1 cellular context compared by ENCODE assay signal in the genomic region with DNA sequence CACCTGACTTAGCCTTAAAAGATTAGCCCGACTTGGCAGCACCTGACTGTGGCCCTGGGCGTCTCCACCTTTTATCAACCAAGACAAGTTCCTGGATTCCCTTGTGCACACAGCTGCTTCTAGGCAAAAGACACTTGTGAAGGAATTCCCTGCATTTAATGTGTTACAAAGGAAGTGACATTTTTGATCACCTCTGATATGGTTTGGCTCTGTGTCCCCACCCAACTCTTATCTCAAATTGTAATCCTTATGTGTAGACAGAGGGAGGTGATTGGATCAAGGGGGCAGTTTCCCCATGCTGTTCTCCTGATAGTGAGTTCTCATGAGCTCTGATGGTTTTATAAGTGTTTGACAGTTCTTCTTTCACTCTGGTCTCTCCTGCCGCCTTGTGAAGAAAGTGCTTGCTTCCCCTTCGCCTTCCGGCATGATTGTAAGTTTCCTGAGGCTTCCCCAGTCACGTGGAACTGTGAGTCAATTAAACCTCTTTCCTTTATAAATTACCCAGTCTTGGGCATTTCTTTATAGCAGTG.
TF ChIP-seq lines count a peak whose summit lies in the region.

No MANE protein-coding gene starts in this region.

TF ChIP-seq in K562, 482 proteins besides CTCF, POLR2A, EP300 and RAD21 (continued from another document and continues in another):
- TF ChIP-seq, protein P1, sequence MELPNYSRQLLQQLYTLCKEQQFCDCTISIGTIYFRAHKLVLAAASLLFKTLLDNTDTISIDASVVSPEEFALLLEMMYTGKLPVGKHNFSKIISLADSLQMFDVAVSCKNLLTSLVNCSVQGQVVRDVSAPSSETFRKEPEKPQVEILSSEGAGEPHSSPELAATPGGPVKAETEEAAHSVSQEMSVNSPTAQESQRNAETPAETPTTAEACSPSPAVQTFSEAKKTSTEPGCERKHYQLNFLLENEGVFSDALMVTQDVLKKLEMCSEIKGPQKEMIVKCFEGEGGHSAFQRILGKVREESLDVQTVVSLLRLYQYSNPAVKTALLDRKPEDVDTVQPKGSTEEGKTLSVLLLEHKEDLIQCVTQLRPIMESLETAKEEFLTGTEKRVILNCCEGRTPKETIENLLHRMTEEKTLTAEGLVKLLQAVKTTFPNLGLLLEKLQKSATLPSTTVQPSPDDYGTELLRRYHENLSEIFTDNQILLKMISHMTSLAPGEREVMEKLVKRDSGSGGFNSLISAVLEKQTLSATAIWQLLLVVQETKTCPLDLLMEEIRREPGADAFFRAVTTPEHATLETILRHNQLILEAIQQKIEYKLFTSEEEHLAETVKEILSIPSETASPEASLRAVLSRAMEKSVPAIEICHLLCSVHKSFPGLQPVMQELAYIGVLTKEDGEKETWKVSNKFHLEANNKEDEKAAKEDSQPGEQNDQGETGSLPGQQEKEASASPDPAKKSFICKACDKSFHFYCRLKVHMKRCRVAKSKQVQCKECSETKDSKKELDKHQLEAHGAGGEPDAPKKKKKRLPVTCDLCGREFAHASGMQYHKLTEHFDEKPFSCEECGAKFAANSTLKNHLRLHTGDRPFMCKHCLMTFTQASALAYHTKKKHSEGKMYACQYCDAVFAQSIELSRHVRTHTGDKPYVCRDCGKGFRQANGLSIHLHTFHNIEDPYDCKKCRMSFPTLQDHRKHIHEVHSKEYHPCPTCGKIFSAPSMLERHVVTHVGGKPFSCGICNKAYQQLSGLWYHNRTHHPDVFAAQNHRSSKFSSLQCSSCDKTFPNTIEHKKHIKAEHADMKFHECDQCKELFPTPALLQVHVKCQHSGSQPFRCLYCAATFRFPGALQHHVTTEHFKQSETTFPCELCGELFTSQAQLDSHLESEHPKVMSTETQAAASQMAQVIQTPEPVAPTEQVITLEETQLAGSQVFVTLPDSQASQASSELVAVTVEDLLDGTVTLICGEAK (IDR thresholded peaks at IDR 0.05): 0 out of 2 replicates have a peak, but pooled peaks have one; percentile 9
- TF ChIP-seq, protein P1 (CRISPR knock-in tag; IDR thresholded peaks at IDR 0.05): no peak
- no peak for TF ChIP-seq PRPF4 (IDR thresholded peaks at IDR 0.05; ENCODE audit: insufficient read depth, low read depth, low read length, poor library complexity, severe bottlenecking)
- no peak for TF ChIP-seq DDX20 (tag; IDR thresholded peaks at IDR 0.05; ENCODE audit: low read depth)
- TF ChIP-seq STAT5A (IDR thresholded peaks at IDR 0.05; ENCODE audit: borderline replicate concordance, low read length): no peak
- TF ChIP-seq ZNF583 (CRISPR knock-in tag; IDR thresholded peaks at IDR 0.05): 0 out of 2 replicates have a peak, but pooled peaks have one; percentile 25
- TF ChIP-seq ZNF165 (CRISPR knock-in tag; IDR thresholded peaks at IDR 0.05; ENCODE audit: borderline replicate concordance): no peak
- TF ChIP-seq, protein P2, sequence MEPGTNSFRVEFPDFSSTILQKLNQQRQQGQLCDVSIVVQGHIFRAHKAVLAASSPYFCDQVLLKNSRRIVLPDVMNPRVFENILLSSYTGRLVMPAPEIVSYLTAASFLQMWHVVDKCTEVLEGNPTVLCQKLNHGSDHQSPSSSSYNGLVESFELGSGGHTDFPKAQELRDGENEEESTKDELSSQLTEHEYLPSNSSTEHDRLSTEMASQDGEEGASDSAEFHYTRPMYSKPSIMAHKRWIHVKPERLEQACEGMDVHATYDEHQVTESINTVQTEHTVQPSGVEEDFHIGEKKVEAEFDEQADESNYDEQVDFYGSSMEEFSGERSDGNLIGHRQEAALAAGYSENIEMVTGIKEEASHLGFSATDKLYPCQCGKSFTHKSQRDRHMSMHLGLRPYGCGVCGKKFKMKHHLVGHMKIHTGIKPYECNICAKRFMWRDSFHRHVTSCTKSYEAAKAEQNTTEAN (CRISPR knock-in tag; IDR thresholded peaks at IDR 0.05): no peak
- TF ChIP-seq NUFIP1 (IDR thresholded peaks at IDR 0.05; ENCODE audit: partially characterized antibody): no peak
- TF ChIP-seq PHF20 (IDR thresholded peaks at IDR 0.05; ENCODE audit: partially characterized antibody): no peak
- TF ChIP-seq SMARCA5 (IDR thresholded peaks at IDR 0.05): no peak
- no peak for TF ChIP-seq ZNF324 (CRISPR knock-in tag; IDR thresholded peaks at IDR 0.05)
- TF ChIP-seq, protein P3, sequence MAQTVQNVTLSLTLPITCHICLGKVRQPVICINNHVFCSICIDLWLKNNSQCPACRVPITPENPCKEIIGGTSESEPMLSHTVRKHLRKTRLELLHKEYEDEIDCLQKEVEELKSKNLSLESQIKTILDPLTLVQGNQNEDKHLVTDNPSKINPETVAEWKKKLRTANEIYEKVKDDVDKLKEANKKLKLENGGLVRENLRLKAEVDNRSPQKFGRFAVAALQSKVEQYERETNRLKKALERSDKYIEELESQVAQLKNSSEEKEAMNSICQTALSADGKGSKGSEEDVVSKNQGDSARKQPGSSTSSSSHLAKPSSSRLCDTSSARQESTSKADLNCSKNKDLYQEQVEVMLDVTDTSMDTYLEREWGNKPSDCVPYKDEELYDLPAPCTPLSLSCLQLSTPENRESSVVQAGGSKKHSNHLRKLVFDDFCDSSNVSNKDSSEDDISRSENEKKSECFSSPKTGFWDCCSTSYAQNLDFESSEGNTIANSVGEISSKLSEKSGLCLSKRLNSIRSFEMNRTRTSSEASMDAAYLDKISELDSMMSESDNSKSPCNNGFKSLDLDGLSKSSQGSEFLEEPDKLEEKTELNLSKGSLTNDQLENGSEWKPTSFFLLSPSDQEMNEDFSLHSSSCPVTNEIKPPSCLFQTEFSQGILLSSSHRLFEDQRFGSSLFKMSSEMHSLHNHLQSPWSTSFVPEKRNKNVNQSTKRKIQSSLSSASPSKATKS (CRISPR knock-in tag; IDR thresholded peaks at IDR 0.05): no peak
- peak; percentile 72 for TF ChIP-seq DPF2 (IDR thresholded peaks at IDR 0.05)
- no peak for TF ChIP-seq ETS2 (tag; IDR thresholded peaks at IDR 0.05; ENCODE audit: borderline replicate concordance, poor library complexity, severe bottlenecking)
- TF ChIP-seq ASH1L (IDR thresholded peaks at IDR 0.05; ENCODE audit: borderline replicate concordance, low read depth, partially characterized antibody): no peak
- no peak for TF ChIP-seq SMARCC2 (IDR thresholded peaks at IDR 0.05; ENCODE audit: low read depth)
- TF ChIP-seq NFE2L1 (tag; IDR thresholded peaks at IDR 0.05; ENCODE audit: borderline replicate concordance, low read depth): no peak
- TF ChIP-seq ZNF696 (CRISPR knock-in tag; conservative IDR thresholded peaks at IDR 0.05): no peak
- no peak for TF ChIP-seq CCAR2 (IDR thresholded peaks at IDR 0.05; ENCODE audit: low read depth, low read length)
- TF ChIP-seq YY1 (IDR thresholded peaks at IDR 0.05; ENCODE audit: borderline replicate concordance in 1 of 3, control insufficient read depth in 1 of 3, extremely low read depth in 1 of 3, insufficient read depth in 3 of 3, insufficient read length in 1 of 3, insufficient replicate concordance in 2 of 3, low read depth in 1 of 3, low read length in 2 of 3): peak in 1 of 3 experiments; percentile 7
- TF ChIP-seq PTTG1 (tag; IDR thresholded peaks at IDR 0.05; ENCODE audit: low read depth): no peak
- no peak for TF ChIP-seq KLF13 (tag; IDR thresholded peaks at IDR 0.05; ENCODE audit: borderline replicate concordance, low read depth)
- TF ChIP-seq ZNF146 (CRISPR knock-in tag; IDR thresholded peaks at IDR 0.05; ENCODE audit: unreplicated experiment): no peak
- TF ChIP-seq KAT7 (CRISPR knock-in tag; IDR thresholded peaks at IDR 0.05; ENCODE audit: borderline replicate concordance): 0 out of 2 replicates have a peak, but pooled peaks have one; percentile 26
- no peak for TF ChIP-seq SIN3A (IDR thresholded peaks at IDR 0.05; ENCODE audit: borderline replicate concordance in 2 of 2, control insufficient read depth in 1 of 2, low read depth in 2 of 2, low read length in 2 of 2)
- TF ChIP-seq ZNF77 (CRISPR knock-in tag; IDR thresholded peaks at IDR 0.05): no peak
- TF ChIP-seq COPS2 (conservative IDR thresholded peaks at IDR 0.05): no peak
- no peak for TF ChIP-seq SMAD3 (CRISPR knock-in tag; conservative IDR thresholded peaks at IDR 0.05)
- no peak for TF ChIP-seq ZC3H4 (CRISPR knock-in tag; IDR thresholded peaks at IDR 0.05; ENCODE audit: borderline replicate concordance)
- TF ChIP-seq CCNT2 (IDR thresholded peaks at IDR 0.05; ENCODE audit: borderline replicate concordance, extremely low read depth, insufficient read length, low read depth, low read length): peak; percentile 17
- TF ChIP-seq MECOM (CRISPR knock-in tag; IDR thresholded peaks at IDR 0.05): no peak
- no peak for TF ChIP-seq GTF2F1 (IDR thresholded peaks at IDR 0.05; ENCODE audit: low read depth, low read length)
- TF ChIP-seq PHB (CRISPR knock-in tag; IDR thresholded peaks at IDR 0.05): no peak
- TF ChIP-seq, protein P4, sequence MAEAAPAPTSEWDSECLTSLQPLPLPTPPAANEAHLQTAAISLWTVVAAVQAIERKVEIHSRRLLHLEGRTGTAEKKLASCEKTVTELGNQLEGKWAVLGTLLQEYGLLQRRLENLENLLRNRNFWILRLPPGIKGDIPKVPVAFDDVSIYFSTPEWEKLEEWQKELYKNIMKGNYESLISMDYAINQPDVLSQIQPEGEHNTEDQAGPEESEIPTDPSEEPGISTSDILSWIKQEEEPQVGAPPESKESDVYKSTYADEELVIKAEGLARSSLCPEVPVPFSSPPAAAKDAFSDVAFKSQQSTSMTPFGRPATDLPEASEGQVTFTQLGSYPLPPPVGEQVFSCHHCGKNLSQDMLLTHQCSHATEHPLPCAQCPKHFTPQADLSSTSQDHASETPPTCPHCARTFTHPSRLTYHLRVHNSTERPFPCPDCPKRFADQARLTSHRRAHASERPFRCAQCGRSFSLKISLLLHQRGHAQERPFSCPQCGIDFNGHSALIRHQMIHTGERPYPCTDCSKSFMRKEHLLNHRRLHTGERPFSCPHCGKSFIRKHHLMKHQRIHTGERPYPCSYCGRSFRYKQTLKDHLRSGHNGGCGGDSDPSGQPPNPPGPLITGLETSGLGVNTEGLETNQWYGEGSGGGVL (CRISPR knock-in tag; IDR thresholded peaks at IDR 0.05): no peak
- no peak for TF ChIP-seq TBL1XR1 (IDR thresholded peaks at IDR 0.05; ENCODE audit: low read length in 2 of 2)
- no peak for TF ChIP-seq HDAC6 (IDR thresholded peaks at IDR 0.05; ENCODE audit: low read depth, low read length)
- TF ChIP-seq, protein P5, sequence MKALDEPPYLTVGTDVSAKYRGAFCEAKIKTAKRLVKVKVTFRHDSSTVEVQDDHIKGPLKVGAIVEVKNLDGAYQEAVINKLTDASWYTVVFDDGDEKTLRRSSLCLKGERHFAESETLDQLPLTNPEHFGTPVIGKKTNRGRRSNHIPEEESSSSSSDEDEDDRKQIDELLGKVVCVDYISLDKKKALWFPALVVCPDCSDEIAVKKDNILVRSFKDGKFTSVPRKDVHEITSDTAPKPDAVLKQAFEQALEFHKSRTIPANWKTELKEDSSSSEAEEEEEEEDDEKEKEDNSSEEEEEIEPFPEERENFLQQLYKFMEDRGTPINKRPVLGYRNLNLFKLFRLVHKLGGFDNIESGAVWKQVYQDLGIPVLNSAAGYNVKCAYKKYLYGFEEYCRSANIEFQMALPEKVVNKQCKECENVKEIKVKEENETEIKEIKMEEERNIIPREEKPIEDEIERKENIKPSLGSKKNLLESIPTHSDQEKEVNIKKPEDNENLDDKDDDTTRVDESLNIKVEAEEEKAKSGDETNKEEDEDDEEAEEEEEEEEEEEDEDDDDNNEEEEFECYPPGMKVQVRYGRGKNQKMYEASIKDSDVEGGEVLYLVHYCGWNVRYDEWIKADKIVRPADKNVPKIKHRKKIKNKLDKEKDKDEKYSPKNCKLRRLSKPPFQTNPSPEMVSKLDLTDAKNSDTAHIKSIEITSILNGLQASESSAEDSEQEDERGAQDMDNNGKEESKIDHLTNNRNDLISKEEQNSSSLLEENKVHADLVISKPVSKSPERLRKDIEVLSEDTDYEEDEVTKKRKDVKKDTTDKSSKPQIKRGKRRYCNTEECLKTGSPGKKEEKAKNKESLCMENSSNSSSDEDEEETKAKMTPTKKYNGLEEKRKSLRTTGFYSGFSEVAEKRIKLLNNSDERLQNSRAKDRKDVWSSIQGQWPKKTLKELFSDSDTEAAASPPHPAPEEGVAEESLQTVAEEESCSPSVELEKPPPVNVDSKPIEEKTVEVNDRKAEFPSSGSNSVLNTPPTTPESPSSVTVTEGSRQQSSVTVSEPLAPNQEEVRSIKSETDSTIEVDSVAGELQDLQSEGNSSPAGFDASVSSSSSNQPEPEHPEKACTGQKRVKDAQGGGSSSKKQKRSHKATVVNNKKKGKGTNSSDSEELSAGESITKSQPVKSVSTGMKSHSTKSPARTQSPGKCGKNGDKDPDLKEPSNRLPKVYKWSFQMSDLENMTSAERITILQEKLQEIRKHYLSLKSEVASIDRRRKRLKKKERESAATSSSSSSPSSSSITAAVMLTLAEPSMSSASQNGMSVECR (CRISPR knock-in tag; IDR thresholded peaks at IDR 0.05): no peak
- TF ChIP-seq ZNF217 (CRISPR knock-in tag; IDR thresholded peaks at IDR 0.05): no peak
- peak; percentile 66; the same call in 1 of the 2 replicates for TF ChIP-seq ELF1 (tag; IDR thresholded peaks at IDR 0.05)
- TF ChIP-seq U2AF2 (optimal IDR thresholded peaks at IDR 0.05; ENCODE audit: low read depth, low read length): no peak
